In the genomic region with DNA sequence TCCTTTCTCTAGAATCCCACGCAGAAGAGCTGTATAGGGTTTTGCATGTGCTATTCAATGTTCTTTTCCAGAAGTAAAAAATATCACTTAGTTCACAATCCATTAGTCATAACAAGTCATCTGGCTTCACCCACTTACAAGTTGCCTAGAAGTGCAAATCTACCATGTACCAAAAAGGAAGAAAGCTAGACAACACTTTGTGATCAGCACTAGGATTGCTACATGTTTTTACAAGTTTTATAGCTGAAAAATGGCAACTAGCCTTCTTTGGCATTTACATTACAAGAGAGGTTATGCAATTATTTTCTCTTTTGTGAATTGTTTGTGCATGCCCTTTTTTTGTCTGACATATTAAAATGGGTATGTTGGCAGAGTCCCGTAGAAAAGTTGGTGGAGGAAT, we compare ENCODE assay signal across 21 cellular contexts.
DNase-seq lines count a peak whose midpoint lies in the region; ATAC-seq, FAIRE-seq and TF ChIP-seq lines count a peak whose summit lies in the region.
"Had no signal": no experiment of that assay in that cellular context is flagged by ENCODE, and none has a peak within 500 bp of the region (broad histone marks: within the 10 kb centered on the region; RNA-seq: fewer than 3 reads in every experiment).

No MANE protein-coding gene starts in this region.

- H3K14ac ChIP-seq in IMR-90 (replicated peaks; ENCODE audit: low read depth, low read length) = no peak overlapping the region

- ATAC-seq in IMR-90 (ENCODE audit: low read depth) = 0 out of 2 replicates have a peak, but pooled peaks have one; percentile 14
- ATAC-seq in gastroesophageal sphincter = no peak
- ATAC-seq in HG03135 (IDR thresholded peaks at IDR 0.05; ENCODE audit: unreplicated experiment) = no peak
- ATAC-seq: natural killer cell; stimulated activated naive CD8-positive, alpha-beta T cell treated with anti-CD3 and anti-CD28 coated beads, Interleukin-15, amount 100 ng/mL, for 72 hours had no signal

- no peak overlapping the region for H2BK20ac ChIP-seq in IMR-90 (ENCODE audit: low read depth, low read length)

- no peaks in the 10 kb centered on the region for H3K79me1 ChIP-seq in IMR-90 (ENCODE audit: low read depth in 1 of 2, low read length in 2 of 2)

- TF ChIP-seq EP300 in gastroesophageal sphincter (IDR thresholded peaks at IDR 0.05) = no peak

- CTCF ChIA-PET in AG04449 (lab: Yijun Ruan, JAX) (no interaction called here), IMR-90 (lab: Yijun Ruan, JAX) (no interaction called here)

- no peak overlapping the region for H3K4me2 ChIP-seq in IMR-90 (ENCODE audit: low read depth, low read length)

- H2BK120ac ChIP-seq in IMR-90 (ENCODE audit: low read depth, low read length) = no peak overlapping the region

- no peaks in the 10 kb centered on the region for H4K20me1 ChIP-seq in IMR-90 (ENCODE audit: insufficient read depth, low read length)

- no peak overlapping the region for H3K4ac ChIP-seq in IMR-90 (ENCODE audit: low read depth, low read length)

- H3K4me3 ChIP-seq in AG04449 (ENCODE audit: low read depth, low read length) (no peak overlapping the region), IMR-90 (ENCODE audit: insufficient read depth, low read depth, low read length) (no peak overlapping the region), gastroesophageal sphincter (no peak overlapping the region)
- H3K4me3 ChIP-seq: dorsolateral prefrontal cortex, skin epidermis had no signal

- TF ChIP-seq POLR2A in IMR-90 (IDR thresholded peaks at IDR 0.05; ENCODE audit: low read depth, low read length) (no peak), gastroesophageal sphincter (IDR thresholded peaks at IDR 0.05) (no peak)

- no peak overlapping the region for H2BK15ac ChIP-seq in IMR-90 (ENCODE audit: low read depth, low read length)

- H3K56ac ChIP-seq in IMR-90 (ENCODE audit: extremely low read depth, insufficient read depth, low read length) = no peak overlapping the region

- H2BK5ac ChIP-seq in IMR-90 (ENCODE audit: low read depth, low read length, poor library complexity, severe bottlenecking) = no peak overlapping the region

- no peak overlapping the region for H3K18ac ChIP-seq in IMR-90 (ENCODE audit: low read depth, low read length)

- H2AK9ac ChIP-seq in IMR-90 (replicated peaks; ENCODE audit: low read depth, low read length, poor library complexity) = no peak overlapping the region

- H3K36me3 ChIP-seq in IMR-90 (ENCODE audit: control insufficient read depth, insufficient read depth, low read length) = no peaks in the 10 kb centered on the region
- no peaks in the 10 kb centered on the region for H3K36me3 ChIP-seq in gastroesophageal sphincter
- H3K36me3 ChIP-seq: brain microvascular endothelial cell had no signal

- POLR2A ChIA-PET in AG04449 (lab: Yijun Ruan, JAX) (interaction anchor here (0.7 kb wide), 1 partner anchor 652 kb away, joined by 3 read pairs; no protein-coding TSS in a partner anchor), IMR-90 (lab: Charles Lee; ENCODE audit: unreplicated experiment) (no interaction called here)

- H3K27ac ChIP-seq in IMR-90 (ENCODE audit: insufficient read depth, low read length) (no peak overlapping the region), epithelial cell of prostate (peak overlapping the region; percentile 82), gastroesophageal sphincter (no peak overlapping the region)
- H3K27ac ChIP-seq: brain microvascular endothelial cell, parathyroid adenoma had no signal

- intact Hi-C loops in IMR-90 (cut with micrococcal nuclease) = loop anchor here (1.0 kb wide), 1 partner anchor 23 kb away; no protein-coding TSS in a partner anchor

- in situ Hi-C loops in IMR-90 (cut with MboI; ENCODE audit: low sequenced_read_pairs) = no loop called here

- dilution Hi-C loops in IMR-90 (cut with HindIII; ENCODE audit: low sequenced_read_pairs, unreplicated experiment) = no loop called here

- H4K8ac ChIP-seq in IMR-90 (ENCODE audit: low read depth in 2 of 2, low read length in 2 of 2) = no peak overlapping the region

- BruUV-seq in IMR-90 (replicated peaks; lab: Mats Ljungman, UMichigan) = no TSS peak

- no CpG with 5 or more reads among the region's 2 CpGs for WGBS in IMR-90 (ENCODE audit: extremely low coverage in 2 of 2, insufficient read length in 1 of 2), 2 experiments
- WGBS in gastroesophageal sphincter (ENCODE audit: low coverage in 1 of 2), 2 donors = 52 to 57% methylated on average over 2 of the region's 2 CpGs

- no peak for TF ChIP-seq CTCF in AG04449 (IDR thresholded peaks at IDR 0.05; ENCODE audit: insufficient read depth, low read length, missing control alignments)
- no peak for TF ChIP-seq CTCF in IMR-90 (conservative IDR thresholded peaks at IDR 0.05; ENCODE audit: low read depth, low read length)
- TF ChIP-seq CTCF in gastroesophageal sphincter (IDR thresholded peaks at IDR 0.05) = no peak

- DNase-seq in AG04449 (ENCODE audit: low read depth, low spot score) (peak; percentile 24), IMR-90 (peak; percentile 15), epithelial cell of prostate (ENCODE audit: low read depth, low spot score) (peak; percentile 88), cortex of kidney (lab: John Stamatoyannopoulos, UW) (no peak)
- DNase-seq in activated CD8-positive, alpha-beta memory T cell treated with anti-CD3 and anti-CD28 coated beads, Interleukin-2, amount 50 U/mL, for 48 hours = no peak
- DNase-seq: brain microvascular endothelial cell; CD4-positive, CD25-positive, alpha-beta regulatory T cell; dorsolateral prefrontal cortex; hippocampal formation; mesenchymal stem cell; natural killer cell; NCI-H1417; NCI-H510A treated with DMSO at 0.1 percent for 48 hours; stimulated activated CD4-positive, alpha-beta T cell treated with anti-CD3 and anti-CD28 coated beads, Interleukin-4, amount 100 ng/mL, for 1 hour; stimulated activated naive CD8-positive, alpha-beta T cell treated with anti-CD3 and anti-CD28 coated beads, Interleukin-15, amount 100 ng/mL, for 72 hours had no signal

- H3K9me3 ChIP-seq in IMR-90 (ENCODE audit: control insufficient read depth, insufficient read depth, low read length) (no peaks in the 10 kb centered on the region), gastroesophageal sphincter (no peaks in the 10 kb centered on the region)

- no peak for TF ChIP-seq RAD21 in IMR-90 (IDR thresholded peaks at IDR 0.05; ENCODE audit: low read length)

- H4K91ac ChIP-seq in IMR-90 (ENCODE audit: insufficient read depth, low read depth, low read length) = no peak overlapping the region

- no peak overlapping the region for H3K23ac ChIP-seq in IMR-90 (ENCODE audit: low read depth, low read length)

- H3K27me3 ChIP-seq in IMR-90 (ENCODE audit: control insufficient read depth, insufficient read depth, low read length) (no peaks in the 10 kb centered on the region), gastroesophageal sphincter (no peaks in the 10 kb centered on the region)
- H3K27me3 ChIP-seq: brain microvascular endothelial cell, dorsolateral prefrontal cortex had no signal

- peak; percentile 78 for FAIRE-seq in islet of Langerhans (lab: Jason Lieb, UNC)
- FAIRE-seq: GM18507 had no signal

- H2AK5ac ChIP-seq in IMR-90 (ENCODE audit: low read depth, low read length) = no peak overlapping the region

- H3K4me1 ChIP-seq in IMR-90 (ENCODE audit: control insufficient read depth, insufficient read depth, low read length) = no peaks in the 10 kb centered on the region
- no peaks in the 10 kb centered on the region for H3K4me1 ChIP-seq in gastroesophageal sphincter
- H3K4me1 ChIP-seq: parathyroid adenoma had no signal

- no peak overlapping the region for H2AFZ ChIP-seq in IMR-90 (replicated peaks; ENCODE audit: low read length, poor library complexity)
- H2AFZ ChIP-seq: parathyroid adenoma had no signal

- no peak overlapping the region for H3K9ac ChIP-seq in IMR-90 (ENCODE audit: low read depth, low read length)
- H3K9ac ChIP-seq: parathyroid adenoma had no signal

- H3K9me1 ChIP-seq in IMR-90 (ENCODE audit: insufficient read depth, low read length) = peaks cover 2% of the 10 kb centered on the region; the same call in 1 of the 2 replicates

- no peak overlapping the region for H4K5ac ChIP-seq in IMR-90 (ENCODE audit: low read depth, low read length)

TF ChIP-seq in IMR-90, 13 proteins besides CTCF, POLR2A, EP300 and RAD21:
- TF ChIP-seq MXI1 (IDR thresholded peaks at IDR 0.05; ENCODE audit: borderline replicate concordance, low read depth, low read length) = no peak
- no peak for TF ChIP-seq BHLHE40 (IDR thresholded peaks at IDR 0.05; ENCODE audit: low read depth, low read length)
- no peak for TF ChIP-seq NFE2L2 (IDR thresholded peaks at IDR 0.05; ENCODE audit: low read depth, low read length)
- TF ChIP-seq, protein P1, sequence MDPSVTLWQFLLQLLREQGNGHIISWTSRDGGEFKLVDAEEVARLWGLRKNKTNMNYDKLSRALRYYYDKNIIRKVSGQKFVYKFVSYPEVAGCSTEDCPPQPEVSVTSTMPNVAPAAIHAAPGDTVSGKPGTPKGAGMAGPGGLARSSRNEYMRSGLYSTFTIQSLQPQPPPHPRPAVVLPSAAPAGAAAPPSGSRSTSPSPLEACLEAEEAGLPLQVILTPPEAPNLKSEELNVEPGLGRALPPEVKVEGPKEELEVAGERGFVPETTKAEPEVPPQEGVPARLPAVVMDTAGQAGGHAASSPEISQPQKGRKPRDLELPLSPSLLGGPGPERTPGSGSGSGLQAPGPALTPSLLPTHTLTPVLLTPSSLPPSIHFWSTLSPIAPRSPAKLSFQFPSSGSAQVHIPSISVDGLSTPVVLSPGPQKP (IDR thresholded peaks at IDR 0.05; ENCODE audit: borderline replicate concordance, low read depth, low read length) = no peak
- no peak for TF ChIP-seq SMC3 (IDR thresholded peaks at IDR 0.05; ENCODE audit: low read depth, low read length)
- TF ChIP-seq, protein P2, sequence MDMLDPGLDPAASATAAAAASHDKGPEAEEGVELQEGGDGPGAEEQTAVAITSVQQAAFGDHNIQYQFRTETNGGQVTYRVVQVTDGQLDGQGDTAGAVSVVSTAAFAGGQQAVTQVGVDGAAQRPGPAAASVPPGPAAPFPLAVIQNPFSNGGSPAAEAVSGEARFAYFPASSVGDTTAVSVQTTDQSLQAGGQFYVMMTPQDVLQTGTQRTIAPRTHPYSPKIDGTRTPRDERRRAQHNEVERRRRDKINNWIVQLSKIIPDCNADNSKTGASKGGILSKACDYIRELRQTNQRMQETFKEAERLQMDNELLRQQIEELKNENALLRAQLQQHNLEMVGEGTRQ (IDR thresholded peaks at IDR 0.05; ENCODE audit: low read depth, low read length) = no peak
- no peak for TF ChIP-seq RCOR1 (IDR thresholded peaks at IDR 0.05; ENCODE audit: insufficient replicate concordance, low read length)

Comparison
In these comparisons a context has a peak if more than half of its experiments do, and no peak if none do; other contexts are left out.
1. DNase-seq: peak in AG04449 (single experiment), IMR-90 (single experiment) and epithelial cell of prostate (single experiment); none in cortex of kidney (single experiment) and activated CD8-positive, alpha-beta memory T cell treated with anti-CD3 and anti-CD28 coated beads, Interleukin-2, amount 50 U/mL, for 48 hours (single experiment).